9 cellular contexts compared by ENCODE assay signal in the genomic region with DNA sequence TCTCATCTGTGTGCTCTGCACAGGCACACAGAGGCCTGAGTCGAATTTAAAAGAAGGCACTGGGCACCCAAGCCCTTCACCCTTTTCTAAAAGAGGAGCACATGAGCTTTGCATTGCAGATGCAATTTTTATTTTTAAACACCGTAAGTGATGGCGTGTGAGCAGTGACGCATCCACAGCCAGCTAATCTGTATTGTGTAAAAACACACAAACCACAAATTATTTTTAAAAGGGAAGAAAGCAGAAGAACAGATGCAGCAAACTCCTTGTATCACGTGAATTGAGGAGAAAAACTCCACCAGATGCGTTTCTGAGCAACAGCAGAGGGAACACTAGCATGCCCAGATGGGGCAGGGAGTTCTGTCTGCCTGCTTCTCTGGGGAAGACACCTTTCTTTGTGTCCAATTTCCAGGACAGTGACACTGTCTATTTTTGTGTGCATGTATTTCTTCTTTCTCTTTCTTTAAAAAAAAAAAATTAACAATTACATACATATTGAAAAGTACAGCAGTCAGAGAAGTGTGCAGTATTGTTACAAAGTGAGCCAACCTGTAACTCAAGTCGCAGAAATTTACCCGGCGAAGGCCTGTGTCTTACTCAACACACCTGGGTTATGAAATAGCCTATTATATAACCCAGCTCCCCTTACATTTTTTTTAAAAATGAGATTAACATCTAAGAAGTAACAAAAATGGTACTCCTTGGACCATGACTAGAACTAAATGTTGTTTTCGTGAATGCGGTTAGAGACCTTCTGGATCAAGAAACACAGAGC. TPM values are rescaled to one million over a fixed set of nuclear protein-coding genes. Genes with fewer than 3 reads are reported as not detected.
DNase-seq lines count a peak whose midpoint lies in the region; ATAC-seq and TF ChIP-seq lines count a peak whose summit lies in the region.
"Had no signal": no experiment of that assay in that cellular context is flagged by ENCODE, and none has a peak within 500 bp of the region (broad histone marks: within the 10 kb centered on the region; RNA-seq: fewer than 3 reads in every experiment).

No MANE protein-coding gene starts in this region.

- peak; percentile 49 for ATAC-seq in GM21447 (IDR thresholded peaks at IDR 0.05; ENCODE audit: unreplicated experiment)
- ATAC-seq: activated CD8-positive, alpha-beta T cell treated with anti-CD3 and anti-CD28 coated beads for 36 hours had no signal

- no peak overlapping the region for H3K27ac ChIP-seq in testis

- H3K9me3 ChIP-seq in testis: no peaks in the 10 kb centered on the region

- no peaks in the 10 kb centered on the region for H3K27me3 ChIP-seq in testis

- no peaks in the 10 kb centered on the region for H3K36me3 ChIP-seq in testis (ENCODE audit: low read depth, missing control alignments)

- H3K4me3 ChIP-seq in fibroblast of the aortic adventitia (ENCODE audit: low read depth, low read length) (no peak overlapping the region), testis (no peak overlapping the region)

- TF ChIP-seq CTCF in fibroblast of the aortic adventitia (IDR thresholded peaks at IDR 0.05; ENCODE audit: insufficient read depth, low read length): no peak
- TF ChIP-seq CTCF in testis (IDR thresholded peaks at IDR 0.05): no peak

- 71 to 82% methylated on average over 11 of the region's 11 CpGs for WGBS in testis, 2 donors

- H3K4me1 ChIP-seq in testis: peaks cover 5% of the 10 kb centered on the region

- intact Hi-C loops in testis (cut with DNase I; ENCODE audit: low total_unique reads): no loop called here

- no peak for TF ChIP-seq POLR2A in testis (IDR thresholded peaks at IDR 0.05)

- DNase-seq in NCI-H2171 (lab: John Stamatoyannopoulos, UW): peak; percentile 73
- peak; percentile 44 for DNase-seq in fibroblast of the aortic adventitia (ENCODE audit: low read depth)
- DNase-seq in testis: peak; percentile 30
- DNase-seq in globus pallidus (ENCODE audit: low spot score): no peak
- DNase-seq in activated CD4-positive, alpha-beta T cell treated with anti-CD3 and anti-CD28 coated beads for 4 hours: no peak
- no peak for DNase-seq in NCI-H345 (lab: John Stamatoyannopoulos, UW)
- no peak for DNase-seq in activated effector memory CD4-positive, alpha-beta T cell treated with Interleukin-2 at 50 U/mL for 16 hours
- DNase-seq: activated CD8-positive, alpha-beta T cell treated with anti-CD3 and anti-CD28 coated beads for 36 hours had no signal

RNA-seq across cellular contexts. Expression of gene EEPD1, which starts 39.2 kb away (rescaled TPM):
- 5.2 and 5.7 TPM in 2 replicates for total RNA-seq in fibroblast of the aortic adventitia (ENCODE audit: low replicate concordance)
- 10 to 100 TPM; 10.2 to 10.9 TPM for total RNA-seq in testis
- polyA plus RNA-seq in testis (ENCODE audit: insufficient read depth, low read depth, low replicate concordance): 11.8 TPM

Comparison
In these comparisons a context has a peak if more than half of its experiments do, and no peak if none do; other contexts are left out.
1. DNase-seq: peak in NCI-H2171 (single experiment), fibroblast of the aortic adventitia (single experiment) and testis (single experiment); none in globus pallidus (single experiment), activated CD4-positive, alpha-beta T cell treated with anti-CD3 and anti-CD28 coated beads for 4 hours (0 of 2), NCI-H345 (single experiment) and activated effector memory CD4-positive, alpha-beta T cell treated with Interleukin-2 at 50 U/mL for 16 hours (single experiment).